In genomic region chr13:113327766-113328391, GRCh38 we compare ENCODE assay signal across 1 cellular context.
A peak's percentile ranks its signal among the peaks of the same experiment; 100 is the strongest.
TF ChIP-seq lines count a peak whose summit lies in the region.

No MANE protein-coding gene starts in this region.

TF ChIP-seq in endothelial cell of umbilical vein, 7 proteins besides CTCF, POLR2A, EP300 and RAD21:
- TF ChIP-seq POLR2AphosphoS5 (IDR thresholded peaks at IDR 0.05; ENCODE audit: insufficient read depth, low read depth, low read length) (peak; percentile 23), JUN (IDR thresholded peaks at IDR 0.05; ENCODE audit: borderline replicate concordance, insufficient read depth, insufficient read length, low read depth) (no peak)
